20 cellular contexts compared by ENCODE assay signal in genomic region chr10:68151453-68151852, GRCh38. TPM values are rescaled to one million over a fixed set of nuclear protein-coding genes. Genes with fewer than 3 reads are reported as not detected.
"Had no signal": no experiment of that assay in that cellular context is flagged by ENCODE, and none has a peak within 500 bp of the region (broad histone marks: within the 10 kb centered on the region; RNA-seq: fewer than 3 reads in every experiment).

No MANE protein-coding gene starts in this region.

- H3K4me3 ChIP-seq: esophagus muscularis mucosa, lung, neural progenitor cell, ovary, thyroid gland had no signal

- H3K9me3 ChIP-seq: esophagus muscularis mucosa, ovary, thyroid gland had no signal

- H2AFZ ChIP-seq: neural progenitor cell had no signal

- H3K27ac ChIP-seq: esophagus muscularis mucosa, neural progenitor cell, ovary, thyroid gland had no signal

- H3K27me3 ChIP-seq: esophagus muscularis mucosa, neural progenitor cell, ovary, thyroid gland had no signal

- ATAC-seq: stimulated activated memory B cell treated with anti-CD40 and anti-IgM and Interleukin-4, amounts not matched to agents 10 μg/mL and 1 μg/mL and 100 μg/mL, for 72 hours had no signal

- H3K9ac ChIP-seq: neural progenitor cell had no signal

- H3K4me2 ChIP-seq: neural progenitor cell had no signal

- DNase-seq: activated CD4-positive, alpha-beta memory T cell treated with anti-CD3 and anti-CD28 coated beads, Interleukin-2, amount 10 ng/mL, durations not matched to agents 7 days and 5 days; activated CD4-positive, alpha-beta T cell treated with anti-CD3 and anti-CD28 coated beads for 1 hour; activated CD8-positive, alpha-beta memory T cell treated with anti-CD3 and anti-CD28 coated beads, Interleukin-2, amount 50 U/mL, for 4 hours; activated gamma-delta T cell; activated T-cell treated with anti-CD3 and anti-CD28 coated beads, Interleukin-2, amount 50 U/mL, for 48 hours; cortex of kidney; effector CD4-positive, alpha-beta T cell; midbrain; ovary; stimulated activated CD4-positive, alpha-beta T cell treated with anti-CD3 and anti-CD28 coated beads, Interleukin-12 subunit alpha, Interleukin-12 subunit beta, amount 100 ng/mL, for 4 hours; stimulated activated CD4-positive, alpha-beta T cell treated with anti-CD3 and anti-CD28 coated beads, Interleukin-2, amount 100 ng/mL, for 24 hours; T-helper 1 cell; T1000; thyroid gland had no signal

- H3K36me3 ChIP-seq: neural progenitor cell, ovary, thyroid gland had no signal

RNA-seq across cellular contexts. Expression of gene MYPN, which starts 42.2 kb away (rescaled TPM):
- total RNA-seq: activated CD4-positive, alpha-beta memory T cell treated with anti-CD3 and anti-CD28 coated beads, Interleukin-2, amount 10 ng/mL, durations not matched to agents 7 days and 5 days; activated naive CD4-positive, alpha-beta T cell treated with anti-CD3 and anti-CD28 coated beads, Interleukin-2, amount 50 U/mL, for 72 hours had no signal
- polyA plus RNA-seq: urinary bladder had no signal
